15 cellular contexts compared by ENCODE assay signal in the genomic region with DNA sequence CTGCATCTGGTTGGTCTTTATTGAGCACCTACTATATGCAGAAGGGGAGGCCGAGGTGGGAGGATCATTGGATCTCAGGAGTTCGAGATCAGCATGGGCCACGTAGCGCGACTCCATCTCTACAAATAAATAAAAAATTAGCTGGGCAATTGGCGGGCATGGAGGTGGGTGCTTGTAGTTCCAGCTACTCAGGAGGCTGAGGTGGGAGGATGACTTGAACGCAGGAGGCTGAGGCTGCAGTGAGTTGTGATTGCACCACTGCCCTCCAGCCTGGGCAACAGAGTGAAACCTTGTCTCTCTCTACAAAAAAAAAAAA. TPM values are rescaled to one million over a fixed set of nuclear protein-coding genes. Genes with fewer than 3 reads are reported as not detected.
A peak's percentile ranks its signal among the peaks of the same experiment; 100 is the strongest.
DNase-seq lines count a peak whose midpoint lies in the region; ATAC-seq, FAIRE-seq and TF ChIP-seq lines count a peak whose summit lies in the region.
"Had no signal": no experiment of that assay in that cellular context is flagged by ENCODE, and none has a peak within 500 bp of the region (broad histone marks: within the 10 kb centered on the region; RNA-seq: fewer than 3 reads in every experiment).

No MANE protein-coding gene starts in this region.

- H2BK15ac ChIP-seq in neuronal stem cell (ENCODE audit: low read length): no peak overlapping the region

- peak overlapping the region; percentile 90 for H3K18ac ChIP-seq in neuronal stem cell (ENCODE audit: low read length)

- H3K79me1 ChIP-seq in neuronal stem cell (ENCODE audit: low read depth, low read length): peaks cover 5% of the 10 kb centered on the region

- H3K14ac ChIP-seq in neuronal stem cell (ENCODE audit: low read length): no peak overlapping the region

- no peak for FAIRE-seq in astrocyte (lab: Jason Lieb, UNC)
- FAIRE-seq: small intestine, TTC549 had no signal

- H4K8ac ChIP-seq in neuronal stem cell (ENCODE audit: low read depth, low read length): no peak overlapping the region

- H3K4me3 Mint-ChIP-seq in astrocyte (ENCODE audit: unreplicated experiment): no peak overlapping the region

- H3K79me2 ChIP-seq in DND-41 (ENCODE audit: insufficient read depth, low read length) (no peaks in the 10 kb centered on the region), Loucy (ENCODE audit: insufficient read depth, low read length) (no peaks in the 10 kb centered on the region), astrocyte (ENCODE audit: insufficient read depth, low read length) (no peaks in the 10 kb centered on the region)

- no peaks in the 10 kb centered on the region for H3K9me3 Mint-ChIP-seq in astrocyte (ENCODE audit: unreplicated experiment)

- H2BK5ac ChIP-seq in neuronal stem cell (ENCODE audit: low read length): peak overlapping the region; percentile 66

- H3K4me1 ChIP-seq in DND-41 (ENCODE audit: insufficient read depth, low read length) (peaks cover 3% of the 10 kb centered on the region), Loucy (ENCODE audit: insufficient read depth, low read length, poor library complexity, severe bottlenecking) (no peaks in the 10 kb centered on the region), astrocyte (ENCODE audit: insufficient read depth, low read length) (no peaks in the 10 kb centered on the region), neuronal stem cell (ENCODE audit: control insufficient read depth in 2 of 2, insufficient read depth in 1 of 2, low read depth in 1 of 2, low read length in 2 of 2) (peaks cover 2 to 8% of the 10 kb centered on the region in 2 donors)

- H4K20me1 ChIP-seq in DND-41 (ENCODE audit: insufficient read depth, low read length) (peaks cover 3% of the 10 kb centered on the region; the same call in 1 of the 2 replicates), Loucy (ENCODE audit: insufficient read depth, low read length, poor library complexity, severe bottlenecking) (no peaks in the 10 kb centered on the region), astrocyte (ENCODE audit: insufficient read depth, low read length) (peaks cover 3% of the 10 kb centered on the region)

- H3K23ac ChIP-seq in neuronal stem cell (ENCODE audit: low read depth, low read length, poor library complexity): peak overlapping the region; percentile 91

- H3K4me2 ChIP-seq in DND-41 (ENCODE audit: insufficient read depth, low read length) (peak overlapping the region; percentile 26; the same call in 1 of the 2 replicates), Loucy (ENCODE audit: low read depth, low read length, poor library complexity, severe bottlenecking) (peak overlapping the region; percentile 48), astrocyte (ENCODE audit: low read length) (no peak overlapping the region), neuronal stem cell (ENCODE audit: insufficient read depth, low read length, poor library complexity, severe bottlenecking) (no peak overlapping the region)

- no peak overlapping the region for H4K91ac ChIP-seq in neuronal stem cell (ENCODE audit: low read depth, low read length, poor library complexity)

- H3K27ac Mint-ChIP-seq in astrocyte (ENCODE audit: unreplicated experiment): peak overlapping the region; percentile 34

- H3K4me3 ChIP-seq in DND-41 (ENCODE audit: low read depth in 1 of 2, low read length in 2 of 2) (no peak overlapping the region), Loucy (ENCODE audit: low read length, poor library complexity, severe bottlenecking) (peak overlapping the region; percentile 55), astrocyte (ENCODE audit: insufficient read depth, low read depth, low read length) (no peak overlapping the region), neuronal stem cell (ENCODE audit: low read length in 2 of 2) (no peak overlapping the region)

- DNase-seq in DND-41 (no peak), astrocyte (ENCODE audit: low read depth) (no peak), neuronal stem cell (ENCODE audit: low spot score) (no peak), omental fat pad (ENCODE audit: low spot score) (no peak)
- DNase-seq: GOT3, NCI-H1105 treated with DMSO at 0.1 percent for 48 hours had no signal

- H3K27me3 ChIP-seq in DND-41 (ENCODE audit: insufficient read depth, low read length, poor library complexity) (no peaks in the 10 kb centered on the region), Loucy (ENCODE audit: insufficient read depth, low read length, poor library complexity, severe bottlenecking) (no peaks in the 10 kb centered on the region), astrocyte (ENCODE audit: insufficient read depth, low read length) (peaks cover 3% of the 10 kb centered on the region), neuronal stem cell (ENCODE audit: control insufficient read depth in 3 of 3, insufficient read depth in 3 of 3, low read depth in 1 of 3, low read length in 3 of 3) (peaks cover 18 to 42% (median 19%) of the 10 kb centered on the region in 3 experiments)

- peaks cover 9% of the 10 kb centered on the region for H3K27me3 Mint-ChIP-seq in astrocyte (ENCODE audit: low read depth, unreplicated experiment)

- no peak overlapping the region for H3K4ac ChIP-seq in neuronal stem cell (ENCODE audit: low read length)

- H2AFZ ChIP-seq in DND-41 (ENCODE audit: low read depth, low read length): no peak overlapping the region; the same call in 1 of the 2 replicates
- no peak overlapping the region for H2AFZ ChIP-seq in Loucy (ENCODE audit: low read length)
- no peak overlapping the region for H2AFZ ChIP-seq in astrocyte (ENCODE audit: low read depth, low read length)
- no peak overlapping the region for H2AFZ ChIP-seq in neuronal stem cell (ENCODE audit: low read length)

- H3K27ac ChIP-seq in DND-41 (ENCODE audit: low read length) (no peak overlapping the region), astrocyte (ENCODE audit: low read depth, low read length) (no peak overlapping the region), neuronal stem cell (replicated peaks; ENCODE audit: low read length) (no peak overlapping the region)

- ATAC-seq in DND-41 (ENCODE audit: insufficient read depth, low read depth) (no peak), omental fat pad (ENCODE audit: low FRiP score) (no peak), GM18870 (IDR thresholded peaks at IDR 0.05; ENCODE audit: unreplicated experiment) (no peak), HG02571 (IDR thresholded peaks at IDR 0.05; ENCODE audit: unreplicated experiment) (no peak), HG02981 (IDR thresholded peaks at IDR 0.05; ENCODE audit: unreplicated experiment) (no peak)

- no CpG with 5 or more reads among the region's 7 CpGs for WGBS in neuronal stem cell (ENCODE audit: extremely low coverage in 2 of 2, insufficient read length in 2 of 2, insufficient replicate concordance in 1 of 2), 2 donors

- TF ChIP-seq CTCF in DND-41 (IDR thresholded peaks at IDR 0.05; ENCODE audit: borderline replicate concordance, extremely low read depth, low read length, poor library complexity, severe bottlenecking) (no peak), Loucy (conservative IDR thresholded peaks at IDR 0.05; ENCODE audit: low read length) (no peak), astrocyte (IDR thresholded peaks at IDR 0.05; ENCODE audit: insufficient read depth, low read depth, low read length) (no peak), omental fat pad (IDR thresholded peaks at IDR 0.05) (no peak)

- H3K9me2 ChIP-seq in Loucy (replicated peaks; ENCODE audit: low read depth, low read length): no peaks in the 10 kb centered on the region

- no peaks in the 10 kb centered on the region for H3F3A ChIP-seq in Loucy (ENCODE audit: low read depth)

- H3K4me1 Mint-ChIP-seq in astrocyte (ENCODE audit: low read depth, unreplicated experiment): no peaks in the 10 kb centered on the region

- H2BK12ac ChIP-seq in neuronal stem cell (ENCODE audit: low read length): no peak overlapping the region

- no peak overlapping the region for H2AK5ac ChIP-seq in neuronal stem cell (ENCODE audit: low read depth, low read length)

- no peaks in the 10 kb centered on the region for H3K9me3 ChIP-seq in DND-41 (ENCODE audit: insufficient read depth, low read length, severe bottlenecking)
- no peaks in the 10 kb centered on the region for H3K9me3 ChIP-seq in Loucy (ENCODE audit: insufficient read depth, low read depth, low read length)
- H3K9me3 ChIP-seq in astrocyte (ENCODE audit: insufficient read depth, low read depth, low read length): no peaks in the 10 kb centered on the region
- H3K9me3 ChIP-seq in neuronal stem cell (replicated peaks in 1 of 2; ENCODE audit: control insufficient read depth in 2 of 2, insufficient read depth in 1 of 2, low read depth in 1 of 2, low read length in 2 of 2): peaks cover 0 to 8% of the 10 kb centered on the region in 2 donors

- H3K36me3 ChIP-seq in DND-41 (ENCODE audit: insufficient read depth, low read length) (peaks cover 11% of the 10 kb centered on the region), Loucy (ENCODE audit: insufficient read depth, low read length) (no peaks in the 10 kb centered on the region; the same call in 1 of the 2 replicates), astrocyte (ENCODE audit: insufficient read depth, low read length) (no peaks in the 10 kb centered on the region), neuronal stem cell (replicated peaks in 1 of 2; ENCODE audit: control insufficient read depth in 2 of 2, insufficient read depth in 2 of 2, low read length in 2 of 2) (peaks cover 3 to 11% of the 10 kb centered on the region in 2 donors)

- no peak overlapping the region for H2BK120ac ChIP-seq in neuronal stem cell (ENCODE audit: low read depth, low read length)

- no peak overlapping the region for H3K9ac ChIP-seq in DND-41 (ENCODE audit: low read depth, low read length)
- no peak overlapping the region for H3K9ac ChIP-seq in Loucy (ENCODE audit: low read depth, low read length, poor library complexity, severe bottlenecking)
- H3K9ac ChIP-seq in astrocyte (ENCODE audit: low read length): no peak overlapping the region
- no peak overlapping the region for H3K9ac ChIP-seq in neuronal stem cell (ENCODE audit: low read depth, low read length, poor library complexity)

- H3K36me3 Mint-ChIP-seq in astrocyte (ENCODE audit: low read depth, unreplicated experiment): peaks cover 4% of the 10 kb centered on the region

RNA-seq across cellular contexts. Expression of a gene that starts 3.8 kb away (rescaled TPM):
- total RNA-seq in astrocyte (0.59 and 0.65 TPM in 2 replicates), omental fat pad (1,000 to 10,000 TPM; 1,367 to 3,469 (median 2,171) TPM)
- polyA plus RNA-seq in neuronal stem cell (2013, experiment 1 of 2): 0.18 TPM
- 0.14 TPM for polyA plus RNA-seq in neuronal stem cell (2013, experiment 2 of 2)

RNA-seq across cellular contexts. Expression of a gene that starts 11.2 kb away (rescaled TPM):
- total RNA-seq in astrocyte: not detected in 2 replicates
- polyA plus RNA-seq in neuronal stem cell (2013, experiment 1 of 2): not detected
- polyA plus RNA-seq in neuronal stem cell (2013, experiment 2 of 2): not detected
- 1 to 10 TPM in 2 of 4 donors, under 1 TPM in 1, not detected in 1; 0.72 to 7.7 (median 1.0) TPM for total RNA-seq in omental fat pad
- total RNA-seq: Calu3, NCI-H460 had no signal

RNA-seq across cellular contexts. Expression of a gene that starts 22.5 kb away (rescaled TPM):
- total RNA-seq in astrocyte: not detected in 2 replicates
- polyA plus RNA-seq in neuronal stem cell (2013, experiment 1 of 2): 1.9 TPM
- polyA plus RNA-seq in neuronal stem cell (2013, experiment 2 of 2): 1.9 TPM
- not detected for total RNA-seq in omental fat pad
- total RNA-seq: Calu3, left cardiac atrium had no signal
- polyA plus RNA-seq: small intestine had no signal

RNA-seq across cellular contexts. Expression of a gene that starts 29.7 kb away (rescaled TPM):
- total RNA-seq in astrocyte (41.4 and 45.0 TPM in 2 replicates), omental fat pad (10 to 100 TPM; 20.1 to 34.0 (median 24.5) TPM)
- 33.3 TPM for polyA plus RNA-seq in neuronal stem cell (2013, experiment 1 of 2)
- 32.9 TPM for polyA plus RNA-seq in neuronal stem cell (2013, experiment 2 of 2)

RNA-seq across cellular contexts. Expression of a gene that starts 30.0 kb away (rescaled TPM):
- total RNA-seq in astrocyte: not detected in 2 replicates
- polyA plus RNA-seq in neuronal stem cell (2013, experiment 1 of 2): not detected
- not detected for polyA plus RNA-seq in neuronal stem cell (2013, experiment 2 of 2)
- not detected for total RNA-seq in omental fat pad
- total RNA-seq: Calu3, left cardiac atrium, NCI-H460 had no signal
- polyA plus RNA-seq: small intestine had no signal

Comparison
In these comparisons a context has a peak if more than half of its experiments do, and no peak if none do; other contexts are left out.
1. H3K4me2 ChIP-seq: peak in DND-41 (single experiment) and Loucy (single experiment); none in astrocyte (single experiment) and neuronal stem cell (single experiment).
2. RNA of a gene that starts 3.8 kb away (total RNA-seq): 1,367 to 3,469 TPM in omental fat pad; 0.59 to 0.65 TPM in astrocyte; every median in the first group is over 100 times any median in the second.